In genomic region chr5:82257729-82258128, GRCh38 we compare ENCODE assay signal across 1 cellular context.
TF ChIP-seq lines count a peak whose summit lies in the region.

No MANE protein-coding gene starts in this region.

TF ChIP-seq in GM12878, 131 proteins besides CTCF, POLR2A, EP300 and RAD21:
- TF ChIP-seq RUNX3 (IDR thresholded peaks at IDR 0.05; ENCODE audit: low read length) (0 out of 2 replicates have a peak, but pooled peaks have one; percentile 16), E2F4 (IDR thresholded peaks at IDR 0.05; ENCODE audit: low read depth, low read length) (no peak)
